Comparison of ENCODE assay signal across 8 cellular contexts in genomic region chr17:76265624-76266243, GRCh38. TPM values are rescaled to one million over a fixed set of nuclear protein-coding genes. Genes with fewer than 3 reads are reported as not detected.
DNase-seq lines count a peak whose midpoint lies in the region; ATAC-seq and TF ChIP-seq lines count a peak whose summit lies in the region.

No MANE protein-coding gene starts in this region.

- 0 out of 2 replicates have a peak, but pooled peaks cover 4% of the 10 kb centered on the region for H3K36me3 Mint-ChIP-seq in HFFc6 (ENCODE audit: low read depth)
- H3K36me3 Mint-ChIP-seq in T-helper 2 cell treated with Interferon-gamma antibody and Interleukin-4, amounts not matched to agents 5 μg/mL and 100 μg/mL, for 36 hours (ENCODE audit: low read depth), result peaks cover 37% of the 10 kb centered on the region

- peak overlapping the region; percentile 78 for H3K27ac ChIP-seq in caudate nucleus (ENCODE audit: low read depth, low read length)

- peak overlapping the region; percentile 88 for H3K27ac Mint-ChIP-seq in HFFc6
- peak overlapping the region; percentile 87 for H3K27ac Mint-ChIP-seq in T-helper 2 cell treated with Interferon-gamma antibody and Interleukin-4, amounts not matched to agents 5 μg/mL and 100 μg/mL, for 36 hours

- H3K4me3 Mint-ChIP-seq in HFFc6, result peak overlapping the region; percentile 90
- H3K4me3 Mint-ChIP-seq in T-helper 2 cell treated with Interferon-gamma antibody and Interleukin-4, amounts not matched to agents 5 μg/mL and 100 μg/mL, for 36 hours, result peak overlapping the region; percentile 94

- H3K9me3 Mint-ChIP-seq in HFFc6, result no peaks in the 10 kb centered on the region
- no peaks in the 10 kb centered on the region for H3K9me3 Mint-ChIP-seq in T-helper 2 cell treated with Interferon-gamma antibody and Interleukin-4, amounts not matched to agents 5 μg/mL and 100 μg/mL, for 36 hours

- ATAC-seq in GM18520 (IDR thresholded peaks at IDR 0.05; ENCODE audit: unreplicated experiment) (no peak), omental fat pad (ENCODE audit: low FRiP score) (no peak)

- TF ChIP-seq CTCF in HFFc6 (IDR thresholded peaks at IDR 0.05) (no peak), omental fat pad (IDR thresholded peaks at IDR 0.05) (no peak)

- H3K4me1 Mint-ChIP-seq in HFFc6 (ENCODE audit: low read depth), result peaks cover 47% of the 10 kb centered on the region
- peaks cover 54% of the 10 kb centered on the region for H3K4me1 Mint-ChIP-seq in T-helper 2 cell treated with Interferon-gamma antibody and Interleukin-4, amounts not matched to agents 5 μg/mL and 100 μg/mL, for 36 hours (ENCODE audit: low read depth)

- DNase-seq in C1 segment of cervical spinal cord (lab: John Stamatoyannopoulos, UW), result peak in 8 of 14 donors; percentile 19 to 64 (median 51)
- DNase-seq in HFFc6, result peak; percentile 31
- DNase-seq in T-helper 2 cell treated with Interferon-gamma antibody and Interleukin-4, amounts not matched to agents 5 μg/mL and 100 μg/mL, for 36 hours (ENCODE audit: low spot score), result peak; percentile 60
- DNase-seq in caudate nucleus (lab: John Stamatoyannopoulos, UW), result peak in 27 of 61 donors; percentile 11 to 50 (median 27)
- peak; percentile 41 for DNase-seq in kidney tubule cell (ENCODE audit: low spot score)
- peak; percentile 70 for DNase-seq in stimulated activated CD8-positive, alpha-beta memory T cell treated with anti-CD3 and anti-CD28 coated beads, Interleukin-4, amount 100 ng/mL, for 48 hours
- no peak for DNase-seq in omental fat pad (ENCODE audit: low spot score)

- no peaks in the 10 kb centered on the region; the same call in 1 of the 2 replicates for H3K27me3 Mint-ChIP-seq in HFFc6 (ENCODE audit: insufficient read depth)
- H3K27me3 Mint-ChIP-seq in T-helper 2 cell treated with Interferon-gamma antibody and Interleukin-4, amounts not matched to agents 5 μg/mL and 100 μg/mL, for 36 hours (ENCODE audit: low read depth), result no peaks in the 10 kb centered on the region

RNA-seq across cellular contexts. Expression of gene UBALD2, which starts 0.6 kb away (rescaled TPM):
- total RNA-seq in HFFc6 (2021; fragmentation: NEBNext Ultra II Directional; extraction: Animal tissue kit (Norgen Biotek cat#: 25700)), result 10 to 100 TPM; 24.5 to 35.7 (median 30.5) TPM
- 10 to 100 TPM in 2 of 4 donors, 1 to 10 TPM in 2; 7.0 to 25.9 (median 13.7) TPM for total RNA-seq in omental fat pad

RNA-seq across cellular contexts. Expression of gene RNF157, which starts 25.4 kb away (rescaled TPM):
- total RNA-seq in HFFc6 (2021; fragmentation: NEBNext Ultra II Directional; extraction: Animal tissue kit (Norgen Biotek cat#: 25700)), result under 1 TPM in 3 of 6 experiments, not detected in 3; 0.11 to 0.19 (median 0.18) TPM
- total RNA-seq in omental fat pad, result 10 to 100 TPM in 3 of 4 donors, 1 to 10 TPM in 1; 8.4 to 23.5 (median 17.4) TPM

RNA-seq across cellular contexts. Expression of gene QRICH2, which starts 42.3 kb away (rescaled TPM):
- 1 to 10 TPM; 1.2 to 2.3 (median 1.4) TPM for total RNA-seq in HFFc6 (2021; fragmentation: NEBNext Ultra II Directional; extraction: Animal tissue kit (Norgen Biotek cat#: 25700))
- total RNA-seq in omental fat pad, result 1 to 10 TPM; 1.2 to 1.8 (median 1.6) TPM

Comparison
In these comparisons a context has a peak if more than half of its experiments do, and no peak if none do; other contexts are left out.
1. RNA of gene RNF157, which starts 25.4 kb away (total RNA-seq): 8.4 to 23.5 TPM in omental fat pad; 0.11 to 0.19 TPM in HFFc6; every median in the first group is over 4 times any median in the second.